ENCODE assay signal across 8 cellular contexts in genomic region chr1:7454052-7454815, GRCh38.
A peak's percentile ranks its signal among the peaks of the same experiment; 100 is the strongest.
DNase-seq lines count a peak whose midpoint lies in the region; ATAC-seq and TF ChIP-seq lines count a peak whose summit lies in the region.

No MANE protein-coding gene starts in this region.

- no peak overlapping the region for H3K4me3 Mint-ChIP-seq in activated T-cell treated with anti-CD3 and anti-CD28 coated beads, Interleukin-2, amount 50 U/mL, for 4 hours

- no peaks in the 10 kb centered on the region for H3K36me3 Mint-ChIP-seq in activated T-cell treated with anti-CD3 and anti-CD28 coated beads, Interleukin-2, amount 50 U/mL, for 4 hours (ENCODE audit: insufficient read depth)

- no peak overlapping the region for H3K4me3 ChIP-seq in choroid plexus epithelial cell (ENCODE audit: low read depth, low read length)

- no peaks in the 10 kb centered on the region for H3K9me3 Mint-ChIP-seq in activated T-cell treated with anti-CD3 and anti-CD28 coated beads, Interleukin-2, amount 50 U/mL, for 4 hours

- TF ChIP-seq CTCF in choroid plexus epithelial cell (conservative IDR thresholded peaks at IDR 0.05; ENCODE audit: low read depth, low read length): peak; percentile 72

- peak; percentile 48 for DNase-seq in D341Med (ENCODE audit: low spot score)
- DNase-seq in HT-29 (ENCODE audit: low spot score): peak; percentile 69
- DNase-seq in choroid plexus epithelial cell (ENCODE audit: low read depth): peak; percentile 43
- DNase-seq in mucosa of gallbladder (ENCODE audit: low spot score): peak; percentile 22
- DNase-seq in activated T-cell treated with anti-CD3 and anti-CD28 coated beads, Interleukin-2, amount 50 U/mL, for 4 hours: no peak
- DNase-seq in epidermal melanocyte (ENCODE audit: insufficient read length, low spot score): no peak
- DNase-seq in mesenteric fat pad (ENCODE audit: low spot score): no peak

- peaks cover 3% of the 10 kb centered on the region for H3K27me3 Mint-ChIP-seq in activated T-cell treated with anti-CD3 and anti-CD28 coated beads, Interleukin-2, amount 50 U/mL, for 4 hours (ENCODE audit: low read depth)

- ATAC-seq in HG02610 (IDR thresholded peaks at IDR 0.05; ENCODE audit: unreplicated experiment): no peak
- no peak for ATAC-seq in activated T-cell treated with anti-CD3 and anti-CD28 coated beads, Interleukin-2, amount 50 U/mL, for 4 hours

- H3K4me1 Mint-ChIP-seq in activated T-cell treated with anti-CD3 and anti-CD28 coated beads, Interleukin-2, amount 50 U/mL, for 4 hours (ENCODE audit: low read depth): no peaks in the 10 kb centered on the region

Comparison
In these comparisons a context has a peak if more than half of its experiments do, and no peak if none do; other contexts are left out.
1. DNase-seq: peak in D341Med (single experiment), HT-29 (single experiment), choroid plexus epithelial cell (single experiment) and mucosa of gallbladder (single experiment); none in activated T-cell treated with anti-CD3 and anti-CD28 coated beads, Interleukin-2, amount 50 U/mL, for 4 hours (single experiment), epidermal melanocyte (single experiment) and mesenteric fat pad (single experiment).